In genomic region chr7:954330-955238, GRCh38 we compare ENCODE assay signal across 8 cellular contexts. TPM values are rescaled to one million over a fixed set of nuclear protein-coding genes. Genes with fewer than 3 reads are reported as not detected.
DNase-seq lines count a peak whose midpoint lies in the region; ATAC-seq and TF ChIP-seq lines count a peak whose summit lies in the region.

TSS of gene ADAP1 (minus strand) at chr7:954680. CDS start at chr7:954477, 203 bp downstream.

- no peaks in the 10 kb centered on the region for H3K36me3 Mint-ChIP-seq in activated CD4-positive, alpha-beta memory T cell treated with anti-CD3 and anti-CD28 coated beads for 36 hours
- H3K36me3 Mint-ChIP-seq in endodermal cell (ENCODE audit: low read depth): no peaks in the 10 kb centered on the region
- H3K36me3 Mint-ChIP-seq in stimulated activated naive B cell treated with anti-CD40 and anti-IgM and Interleukin-4, amounts not matched to agents 10 μg/mL and 1 μg/mL and 100 μg/mL, for 72 hours: peaks cover 13 to 17% of the 10 kb centered on the region in 2 donors

- H3K27me3 ChIP-seq in HUES64 (ENCODE audit: insufficient read depth, low read length): peaks cover 32% of the 10 kb centered on the region
- H3K27me3 ChIP-seq in endodermal cell (ENCODE audit: control insufficient read depth, insufficient read depth, low read length, poor library complexity, severe bottlenecking): peaks cover 32% of the 10 kb centered on the region
- H3K27me3 ChIP-seq in mononuclear cell (ENCODE audit: insufficient read depth, low read length): no peaks in the 10 kb centered on the region

- TF ChIP-seq POLR2A in GM19193 (IDR thresholded peaks at IDR 0.05; ENCODE audit: extremely low read depth, insufficient read depth, insufficient read length): peak; percentile 40

- H3K27ac Mint-ChIP-seq in activated CD4-positive, alpha-beta memory T cell treated with anti-CD3 and anti-CD28 coated beads for 36 hours: no peak within 1 kb of the TSS
- H3K27ac Mint-ChIP-seq in endodermal cell: no peak within 1 kb of the TSS
- peak within 1 kb of the TSS; percentile 80 for H3K27ac Mint-ChIP-seq in stimulated activated naive B cell treated with anti-CD40 and anti-IgM and Interleukin-4, amounts not matched to agents 10 μg/mL and 1 μg/mL and 100 μg/mL, for 72 hours

- H3K27ac ChIP-seq in HUES64 (ENCODE audit: low read depth, low read length): no peak within 1 kb of the TSS
- no peak within 1 kb of the TSS for H3K27ac ChIP-seq in endodermal cell (ENCODE audit: low read depth, low read length)

- H3K36me3 ChIP-seq in HUES64 (ENCODE audit: insufficient read depth, low read length) (no peaks in the 10 kb centered on the region), endodermal cell (ENCODE audit: control insufficient read depth, insufficient read depth, low read length) (no peaks in the 10 kb centered on the region)

- H3K4me1 Mint-ChIP-seq in activated CD4-positive, alpha-beta memory T cell treated with anti-CD3 and anti-CD28 coated beads for 36 hours (ENCODE audit: low read depth): peaks cover 7% of the 10 kb centered on the region
- H3K4me1 Mint-ChIP-seq in endodermal cell: no peaks in the 10 kb centered on the region
- peaks cover 15 to 16% of the 10 kb centered on the region in 2 donors for H3K4me1 Mint-ChIP-seq in stimulated activated naive B cell treated with anti-CD40 and anti-IgM and Interleukin-4, amounts not matched to agents 10 μg/mL and 1 μg/mL and 100 μg/mL, for 72 hours

- intact Hi-C loops in activated CD4-positive, alpha-beta memory T cell treated with anti-CD3 and anti-CD28 coated beads for 36 hours (cut with micrococcal nuclease): loop anchor here (1.0 kb wide), 1 partner anchor 45 kb away; no protein-coding TSS in a partner anchor

- no peaks in the 10 kb centered on the region for H3K9me3 Mint-ChIP-seq in activated CD4-positive, alpha-beta memory T cell treated with anti-CD3 and anti-CD28 coated beads for 36 hours
- no peaks in the 10 kb centered on the region for H3K9me3 Mint-ChIP-seq in endodermal cell
- H3K9me3 Mint-ChIP-seq in stimulated activated naive B cell treated with anti-CD40 and anti-IgM and Interleukin-4, amounts not matched to agents 10 μg/mL and 1 μg/mL and 100 μg/mL, for 72 hours: no peaks in the 10 kb centered on the region

- H3K4me1 ChIP-seq in HUES64 (ENCODE audit: insufficient read depth, low read length) (no peaks in the 10 kb centered on the region), endodermal cell (ENCODE audit: control insufficient read depth, insufficient read depth, low read length) (no peaks in the 10 kb centered on the region), mononuclear cell (ENCODE audit: insufficient read depth, low read length) (peaks cover 67% of the 10 kb centered on the region)

- H3K4me3 Mint-ChIP-seq in activated CD4-positive, alpha-beta memory T cell treated with anti-CD3 and anti-CD28 coated beads for 36 hours: peak within 1 kb of the TSS; percentile 37
- peak within 1 kb of the TSS; percentile 47 for H3K4me3 Mint-ChIP-seq in endodermal cell
- H3K4me3 Mint-ChIP-seq in stimulated activated naive B cell treated with anti-CD40 and anti-IgM and Interleukin-4, amounts not matched to agents 10 μg/mL and 1 μg/mL and 100 μg/mL, for 72 hours: peak within 1 kb of the TSS; percentile 73 to 75

- 11% methylated on average over 108 of the region's 115 CpGs for WGBS in HUES64
- WGBS in endodermal cell (ENCODE audit: insufficient coverage in 1 of 2, insufficient read length in 1 of 2), 2 experiments: 12 to 30% methylated on average over 28 to 115 of the region's 115 CpGs

- H3K4me3 ChIP-seq in HUES64 (ENCODE audit: low read length): peak within 1 kb of the TSS; percentile 45
- H3K4me3 ChIP-seq in endodermal cell (ENCODE audit: low read length): no peak within 1 kb of the TSS
- H3K4me3 ChIP-seq in mononuclear cell (ENCODE audit: low read length): peak within 1 kb of the TSS; percentile 58

- peak; percentile 74 to 84 for ATAC-seq in stimulated activated naive B cell treated with anti-CD40 and anti-IgM and Interleukin-4, amounts not matched to agents 10 μg/mL and 1 μg/mL and 100 μg/mL, for 72 hours (replicated peaks)
- no peak for ATAC-seq in GM21786 (IDR thresholded peaks at IDR 0.05; ENCODE audit: unreplicated experiment)

- CTCF ChIA-PET in activated CD4-positive, alpha-beta memory T cell treated with anti-CD3 and anti-CD28 coated beads for 36 hours (lab: Charles Lee): interaction anchor here (0.8 to 5.6 kb wide), 4 partner anchors 19 to 82 kb away, joined by 3 to 54 read pairs (median 4); no protein-coding TSS in a partner anchor

- no peak for DNase-seq in AG09319 (ENCODE audit: extremely low read depth, low read depth)
- peak; percentile 62 for DNase-seq in activated CD4-positive, alpha-beta memory T cell treated with anti-CD3 and anti-CD28 coated beads for 36 hours
- DNase-seq in endodermal cell: no peak
- DNase-seq in stimulated activated naive B cell treated with anti-CD40 and anti-IgM and Interleukin-4, amounts not matched to agents 10 μg/mL and 1 μg/mL and 100 μg/mL, for 72 hours: peak; percentile 47

- H3K9ac ChIP-seq in HUES64 (ENCODE audit: low read depth, low read length) (no peak within 1 kb of the TSS; the same call in 1 of the 2 replicates), endodermal cell (ENCODE audit: extremely low read depth, low read length, poor library complexity, severe bottlenecking) (no peak within 1 kb of the TSS)

- POLR2A ChIA-PET in activated CD4-positive, alpha-beta memory T cell treated with anti-CD3 and anti-CD28 coated beads for 36 hours (lab: Charles Lee): interaction anchor here (0.9 kb wide), 1 partner anchor 31 kb away, joined by 3 read pairs; no protein-coding TSS in a partner anchor

- H3K9me3 ChIP-seq in HUES64 (ENCODE audit: insufficient read depth, low read depth, low read length) (no peaks in the 10 kb centered on the region), endodermal cell (ENCODE audit: control insufficient read depth, low read length) (no peaks in the 10 kb centered on the region), mononuclear cell (ENCODE audit: low read depth, low read length) (no peaks in the 10 kb centered on the region)

- TF ChIP-seq CTCF in AG09319 (IDR thresholded peaks at IDR 0.05; ENCODE audit: low read depth, low read length) (peak; percentile 3; the same call in 1 of the 2 replicates), endodermal cell (conservative IDR thresholded peaks at IDR 0.05) (no peak)

- peaks cover 5% of the 10 kb centered on the region for H3K27me3 Mint-ChIP-seq in activated CD4-positive, alpha-beta memory T cell treated with anti-CD3 and anti-CD28 coated beads for 36 hours
- peaks cover 19% of the 10 kb centered on the region for H3K27me3 Mint-ChIP-seq in endodermal cell (ENCODE audit: insufficient read depth)
- peaks cover 10 to 12% of the 10 kb centered on the region in 2 donors for H3K27me3 Mint-ChIP-seq in stimulated activated naive B cell treated with anti-CD40 and anti-IgM and Interleukin-4, amounts not matched to agents 10 μg/mL and 1 μg/mL and 100 μg/mL, for 72 hours

RNA-seq across cellular contexts. Expression of gene ADAP1, which starts in this region (rescaled TPM):
- 1.7 TPM for polyA plus RNA-seq in HUES64 (2013, experiment 1 of 2)
- polyA plus RNA-seq in HUES64 (2013, experiment 2 of 2): 1.6 TPM
- 10 to 100 TPM; 14.1 to 16.1 TPM for total RNA-seq in activated CD4-positive, alpha-beta memory T cell treated with anti-CD3 and anti-CD28 coated beads for 36 hours
- total RNA-seq in endodermal cell: 1 to 10 TPM; 3.8 to 6.5 TPM
- 1.4 TPM for polyA plus RNA-seq in endodermal cell (2013, experiment 1 of 2)
- polyA plus RNA-seq in endodermal cell (2013, experiment 2 of 2): 1.2 TPM
- total RNA-seq in mononuclear cell: 24.3 TPM

Comparison
In these comparisons a context has a peak if more than half of its experiments do, and no peak if none do; other contexts are left out.
1. DNase-seq: peak in activated CD4-positive, alpha-beta memory T cell treated with anti-CD3 and anti-CD28 coated beads for 36 hours (single experiment) and stimulated activated naive B cell treated with anti-CD40 and anti-IgM and Interleukin-4, amounts not matched to agents 10 μg/mL and 1 μg/mL and 100 μg/mL, for 72 hours (single experiment); none in AG09319 (single experiment) and endodermal cell (single experiment).
2. Peak in every context shown above with its lines, with median percentiles within 50 percentile points of each other: H3K4me3 Mint-ChIP-seq.